Comparison of ENCODE assay signal across 24 cellular contexts in genomic region chr14:63982156-63982555, GRCh38.
"Had no signal": no experiment of that assay in that cellular context is flagged by ENCODE, and none has a peak within 500 bp of the region (broad histone marks: within the 10 kb centered on the region; RNA-seq: fewer than 3 reads in every experiment).

No MANE protein-coding gene starts in this region.

- H3K36me3 ChIP-seq: prostate gland had no signal

- H3K4me1 Mint-ChIP-seq: naive thymus-derived CD8-positive, alpha-beta T cell; nephron progenitor cell; stimulated activated memory B cell treated with anti-CD40 and anti-IgM and Interleukin-4, amounts not matched to agents 10 μg/mL and 1 μg/mL and 100 μg/mL, for 72 hours had no signal

- H3K4me3 Mint-ChIP-seq: immature natural killer cell; naive thymus-derived CD8-positive, alpha-beta T cell; nephron progenitor cell; stimulated activated memory B cell treated with anti-CD40 and anti-IgM and Interleukin-4, amounts not matched to agents 10 μg/mL and 1 μg/mL and 100 μg/mL, for 72 hours had no signal

- H3K27ac Mint-ChIP-seq: naive thymus-derived CD8-positive, alpha-beta T cell; nephron progenitor cell; stimulated activated memory B cell treated with anti-CD40 and anti-IgM and Interleukin-4, amounts not matched to agents 10 μg/mL and 1 μg/mL and 100 μg/mL, for 72 hours had no signal

- DNase-seq: dorsolateral prefrontal cortex; effector CD4-positive, alpha-beta T cell; hypothalamus; immature natural killer cell; islet precursor cell; kidney glomerular epithelial cell; left colon; left ventricle myocardium inferior; lower lobe of right lung; naive thymus-derived CD8-positive, alpha-beta T cell; nephron progenitor cell; nucleus accumbens; right cardiac atrium; sigmoid colon; stimulated activated CD4-positive, alpha-beta T cell treated with anti-CD3 and anti-CD28 coated beads, Interleukin-2, amount 100 ng/mL, for 24 hours; stimulated activated CD4-positive, alpha-beta T cell treated with anti-CD3 and anti-CD28 coated beads, Interleukin-4, amount 100 ng/mL, for 24 hours; stimulated activated naive CD8-positive, alpha-beta T cell treated with anti-CD3 and anti-CD28 coated beads, Interleukin-15, Interleukin-2, amounts not matched to agents 100 U/mL and 50 U/mL, for 24 hours; substantia nigra; upper lobe of left lung; uterus had no signal

- H3K9me3 ChIP-seq: left ventricle myocardium inferior, lower lobe of right lung, prostate gland, sigmoid colon, thoracic aorta, tibial nerve, upper lobe of left lung, uterus had no signal

- H3K4me3 ChIP-seq: dorsolateral prefrontal cortex, left ventricle myocardium inferior, lower lobe of right lung, prostate gland, sigmoid colon, thoracic aorta, tibial nerve, upper lobe of left lung, uterus had no signal

- H3K4me1 ChIP-seq: left ventricle myocardium inferior, lower lobe of right lung, prostate gland, sigmoid colon, tibial nerve, upper lobe of left lung, uterus had no signal

- ATAC-seq: left colon; lower lobe of right lung; naive thymus-derived CD8-positive, alpha-beta T cell; stimulated activated memory B cell treated with anti-CD40 and anti-IgM and Interleukin-4, amounts not matched to agents 10 μg/mL and 1 μg/mL and 100 μg/mL, for 72 hours; stimulated activated naive CD8-positive, alpha-beta T cell treated with anti-CD3 and anti-CD28 coated beads, Interleukin-15, Interleukin-2, amounts not matched to agents 100 U/mL and 50 U/mL, for 24 hours had no signal

- H3K27me3 ChIP-seq: sigmoid colon, tibial nerve, upper lobe of left lung, uterus had no signal

- H3K9me3 Mint-ChIP-seq: immature natural killer cell; naive thymus-derived CD8-positive, alpha-beta T cell; nephron progenitor cell; stimulated activated memory B cell treated with anti-CD40 and anti-IgM and Interleukin-4, amounts not matched to agents 10 μg/mL and 1 μg/mL and 100 μg/mL, for 72 hours had no signal

- H3K27ac ChIP-seq: dorsolateral prefrontal cortex, left ventricle myocardium inferior, lower lobe of right lung, prostate gland, sigmoid colon, thoracic aorta, tibial nerve, upper lobe of left lung, uterus had no signal

- H3K27me3 Mint-ChIP-seq: naive thymus-derived CD8-positive, alpha-beta T cell; stimulated activated memory B cell treated with anti-CD40 and anti-IgM and Interleukin-4, amounts not matched to agents 10 μg/mL and 1 μg/mL and 100 μg/mL, for 72 hours had no signal
